In the genomic region with DNA sequence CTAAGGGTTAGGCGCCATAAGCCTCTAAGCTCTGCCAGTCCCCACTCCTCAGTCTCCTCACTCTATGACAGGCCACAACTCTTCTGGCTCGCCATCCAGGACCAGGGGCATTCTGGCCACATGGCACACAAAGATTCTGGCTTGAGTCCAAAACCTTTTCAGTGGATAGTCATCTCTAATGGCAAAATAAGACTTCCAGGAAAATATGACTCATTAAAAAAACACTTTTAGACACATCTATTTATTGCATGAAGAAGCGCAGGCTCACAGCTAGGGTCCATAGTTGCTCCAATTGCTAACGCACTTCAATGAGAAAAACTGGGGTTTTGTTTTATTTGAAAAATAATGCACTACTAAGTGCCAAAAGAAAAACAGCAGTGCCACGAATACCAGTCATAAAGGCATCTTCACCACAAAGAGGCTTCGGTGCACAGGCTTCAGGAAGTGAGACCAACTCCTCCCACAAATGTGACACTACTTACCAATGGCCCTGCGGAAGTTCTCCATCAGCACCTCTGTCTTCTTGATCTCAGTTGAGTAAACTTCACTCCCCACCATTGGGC, we compare ENCODE assay signal across 8 cellular contexts. TPM values are rescaled to one million over a fixed set of nuclear protein-coding genes. Genes with fewer than 3 reads are reported as not detected.
DNase-seq lines count a peak whose midpoint lies in the region; ATAC-seq lines count a peak whose summit lies in the region.

No MANE protein-coding gene starts in this region.

- ATAC-seq in HG03378 (IDR thresholded peaks at IDR 0.05; ENCODE audit: unreplicated experiment) (no peak), GM21526 (IDR thresholded peaks at IDR 0.05; ENCODE audit: low FRiP score, unreplicated experiment) (no peak), left lobe of liver (no peak)

- DNase-seq in ELR (ENCODE audit: low read depth) (peak; percentile 98), NCI-H2029 (lab: John Stamatoyannopoulos, UW) (peak; percentile 88), iris pigment epithelial cell (ENCODE audit: low read depth) (peak; percentile 91), NCI-H187 treated with DMSO at 0.1 percent for 48 hours (lab: John Stamatoyannopoulos, UW) (no peak), left lobe of liver (ENCODE audit: low spot score) (no peak)
- DNase-seq in activated T-helper 1 cell treated with anti-CD3 and anti-CD28 coated beads, Interleukin-12 subunit alpha, Interleukin-12 subunit beta, Interleukin-2, Interleukin-4 antibody, amounts not matched to agents 30 ng/mL and 10 ng/mL and 1 ng/mL, durations not matched to agents 14 hours and 24 hours and 36 hours (ENCODE audit: low spot score), result peak; percentile 21

- no peaks in the 10 kb centered on the region for H3K9me3 Mint-ChIP-seq in activated T-helper 1 cell treated with anti-CD3 and anti-CD28 coated beads, Interleukin-12 subunit alpha, Interleukin-12 subunit beta, Interleukin-2, Interleukin-4 antibody, amounts not matched to agents 30 ng/mL and 10 ng/mL and 1 ng/mL, durations not matched to agents 14 hours and 24 hours and 36 hours

- H3K4me3 Mint-ChIP-seq in activated T-helper 1 cell treated with anti-CD3 and anti-CD28 coated beads, Interleukin-12 subunit alpha, Interleukin-12 subunit beta, Interleukin-2, Interleukin-4 antibody, amounts not matched to agents 30 ng/mL and 10 ng/mL and 1 ng/mL, durations not matched to agents 14 hours and 24 hours and 36 hours, result peak overlapping the region; percentile 15

- H3K27me3 Mint-ChIP-seq in activated T-helper 1 cell treated with anti-CD3 and anti-CD28 coated beads, Interleukin-12 subunit alpha, Interleukin-12 subunit beta, Interleukin-2, Interleukin-4 antibody, amounts not matched to agents 30 ng/mL and 10 ng/mL and 1 ng/mL, durations not matched to agents 14 hours and 24 hours and 36 hours (ENCODE audit: insufficient read depth), result no peaks in the 10 kb centered on the region

- peaks cover 44% of the 10 kb centered on the region for H3K4me1 Mint-ChIP-seq in activated T-helper 1 cell treated with anti-CD3 and anti-CD28 coated beads, Interleukin-12 subunit alpha, Interleukin-12 subunit beta, Interleukin-2, Interleukin-4 antibody, amounts not matched to agents 30 ng/mL and 10 ng/mL and 1 ng/mL, durations not matched to agents 14 hours and 24 hours and 36 hours (ENCODE audit: low read depth)

- H3K27ac Mint-ChIP-seq in activated T-helper 1 cell treated with anti-CD3 and anti-CD28 coated beads, Interleukin-12 subunit alpha, Interleukin-12 subunit beta, Interleukin-2, Interleukin-4 antibody, amounts not matched to agents 30 ng/mL and 10 ng/mL and 1 ng/mL, durations not matched to agents 14 hours and 24 hours and 36 hours, result peak overlapping the region; percentile 90

- intact Hi-C loops in activated T-helper 1 cell treated with anti-CD3 and anti-CD28 coated beads, Interleukin-12 subunit alpha, Interleukin-12 subunit beta, Interleukin-2, Interleukin-4 antibody, amounts not matched to agents 30 ng/mL and 10 ng/mL and 1 ng/mL, durations not matched to agents 14 hours and 24 hours and 36 hours (cut with micrococcal nuclease), result loop anchor here (1.0 kb wide), 1 partner anchor 11 kb away; a partner anchor contains a TSS

- peaks cover 37% of the 10 kb centered on the region for H3K36me3 Mint-ChIP-seq in activated T-helper 1 cell treated with anti-CD3 and anti-CD28 coated beads, Interleukin-12 subunit alpha, Interleukin-12 subunit beta, Interleukin-2, Interleukin-4 antibody, amounts not matched to agents 30 ng/mL and 10 ng/mL and 1 ng/mL, durations not matched to agents 14 hours and 24 hours and 36 hours (ENCODE audit: low read depth)

RNA-seq across cellular contexts. Expression of a gene that starts 11.1 kb away (rescaled TPM):
- total RNA-seq in activated T-helper 1 cell treated with anti-CD3 and anti-CD28 coated beads, Interleukin-12 subunit alpha, Interleukin-12 subunit beta, Interleukin-2, Interleukin-4 antibody, amounts not matched to agents 30 ng/mL and 10 ng/mL and 1 ng/mL, durations not matched to agents 14 hours and 24 hours and 36 hours, result 135 and 137 TPM in 2 replicates
- total RNA-seq in left lobe of liver, result 11.3 TPM

RNA-seq across cellular contexts. Expression of a gene that starts 40.8 kb away (rescaled TPM):
- 18.7 and 19.5 TPM in 2 replicates for total RNA-seq in activated T-helper 1 cell treated with anti-CD3 and anti-CD28 coated beads, Interleukin-12 subunit alpha, Interleukin-12 subunit beta, Interleukin-2, Interleukin-4 antibody, amounts not matched to agents 30 ng/mL and 10 ng/mL and 1 ng/mL, durations not matched to agents 14 hours and 24 hours and 36 hours
- total RNA-seq in left lobe of liver, result 12.8 TPM

Comparison
In these comparisons a context has a peak if more than half of its experiments do, and no peak if none do; other contexts are left out.
1. DNase-seq: peak in ELR (single experiment), NCI-H2029 (single experiment), activated T-helper 1 cell treated with anti-CD3 and anti-CD28 coated beads, Interleukin-12 subunit alpha, Interleukin-12 subunit beta, Interleukin-2, Interleukin-4 antibody, amounts not matched to agents 30 ng/mL and 10 ng/mL and 1 ng/mL, durations not matched to agents 14 hours and 24 hours and 36 hours (single experiment) and iris pigment epithelial cell (single experiment); none in NCI-H187 treated with DMSO at 0.1 percent for 48 hours (single experiment) and left lobe of liver (single experiment).
2. RNA of a gene that starts 11.1 kb away (total RNA-seq): 135 to 137 TPM in activated T-helper 1 cell treated with anti-CD3 and anti-CD28 coated beads, Interleukin-12 subunit alpha, Interleukin-12 subunit beta, Interleukin-2, Interleukin-4 antibody, amounts not matched to agents 30 ng/mL and 10 ng/mL and 1 ng/mL, durations not matched to agents 14 hours and 24 hours and 36 hours; 11.3 TPM in left lobe of liver (single experiment); every median in the first group is over 10 times any median in the second.